In the genomic region with DNA sequence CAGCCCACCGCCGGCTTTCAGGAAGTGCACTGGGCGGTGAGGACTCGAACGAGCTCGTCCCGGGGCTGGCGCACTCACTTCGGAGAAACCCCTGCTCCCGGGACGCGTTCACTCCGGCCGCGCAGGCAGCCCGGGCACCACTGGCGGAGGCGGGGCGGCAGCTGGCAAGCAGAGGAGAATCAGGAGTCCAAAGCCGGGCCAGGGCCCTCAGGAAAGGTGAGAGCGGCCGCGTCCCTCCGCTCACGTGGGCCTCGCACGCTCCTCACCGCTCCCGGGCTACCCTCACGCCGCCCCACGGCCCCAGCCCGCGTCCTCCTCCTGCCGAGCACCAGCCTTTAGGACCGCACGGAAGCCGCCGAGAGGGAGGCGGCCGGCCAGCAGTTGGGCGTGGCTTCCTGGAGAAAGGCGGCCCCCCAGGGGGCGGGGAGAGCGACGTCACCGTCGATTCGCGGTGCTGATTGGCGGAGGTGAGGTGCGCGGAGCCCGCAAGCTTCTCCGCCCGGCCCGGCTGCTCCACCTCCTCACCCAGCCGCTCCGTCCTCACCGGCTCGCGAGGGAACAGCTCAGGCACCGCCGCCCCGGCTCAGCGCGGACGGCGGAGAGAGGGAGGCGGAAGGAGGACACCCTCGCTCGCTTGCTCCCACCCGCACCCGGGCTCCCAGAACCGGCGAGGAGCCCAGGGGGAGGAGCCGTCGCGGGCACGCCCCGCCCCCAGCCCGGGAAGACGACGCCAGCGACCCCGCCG, we compare ENCODE assay signal across 8 cellular contexts. TPM values are rescaled to one million over a fixed set of nuclear protein-coding genes. Genes with fewer than 3 reads are reported as not detected.
DNase-seq lines count a peak whose midpoint lies in the region; ATAC-seq, FAIRE-seq and TF ChIP-seq lines count a peak whose summit lies in the region.

TSS of gene ZCCHC2 (plus strand) at position 516 of the 745 bp plus-strand sequence. CDS start 400 bp downstream, outside the sequence.

- TF ChIP-seq RAD21 in H1 (IDR thresholded peaks at IDR 0.05 in 1 of 2, conservative IDR thresholded peaks at IDR 0.05 in 1 of 2; ENCODE audit: low read depth in 2 of 2, low read length in 2 of 2), result no peak

- peaks cover 8 to 19% of the 10 kb centered on the region in 2 experiments for H4K20me1 ChIP-seq in H1 (replicated peaks in 1 of 2; ENCODE audit: control insufficient read depth in 1 of 2, insufficient read depth in 2 of 2, low read length in 2 of 2)

- POLR2A ChIA-PET in H1 (lab: Charles Lee; ENCODE audit: partially characterized antibody), result interaction anchor here (0.8 to 1.9 kb wide), 2 partner anchors 85 to 899 kb away, joined by 3 to 4 read pairs; partner anchors contain the start of gene VPS4B

- H4K5ac ChIP-seq in H1 (ENCODE audit: insufficient read length, low read depth, low read length), result peak within 1 kb of the TSS; percentile 70

- no peak within 1 kb of the TSS for H3K4ac ChIP-seq in H1 (replicated peaks; ENCODE audit: insufficient read length, low read depth, low read length)
- H3K4ac ChIP-seq in mesenchymal stem cell (ENCODE audit: low read depth in 1 of 2, low read length in 2 of 2), result peak within 1 kb of the TSS; percentile 60 to 80

- peaks cover 0 to 29% (median 17%) of the 10 kb centered on the region in 4 experiments; a peak in 6 of 7 replicates for H3K27me3 ChIP-seq in H1 (replicated peaks in 1 of 4; ENCODE audit: control insufficient read depth in 3 of 4, extremely low read depth in 1 of 4, insufficient read depth in 3 of 4, low read length in 3 of 4)
- no peaks in the 10 kb centered on the region for H3K27me3 ChIP-seq in mesenchymal stem cell (ENCODE audit: control insufficient read depth in 1 of 2, insufficient read depth in 1 of 2, low read length in 2 of 2)

- H2BK12ac ChIP-seq in H1 (ENCODE audit: low read depth, low read length), result no peak within 1 kb of the TSS; the same call in 1 of the 2 replicates
- peak within 1 kb of the TSS; percentile 57 to 100 for H2BK12ac ChIP-seq in mesenchymal stem cell (ENCODE audit: low read length in 2 of 2)

- DNase-seq in COLO829 (ENCODE audit: low spot score) (peak; percentile 78), HTR-8/SVneo (ENCODE audit: insufficient read length, low spot score) (peak; percentile 80), NOMO-1 treated with dmso at 0.1 percent for 144 hours (lab: John Stamatoyannopoulos, UW; ENCODE audit: unreplicated experiment) (peak; percentile 96), H1 (ENCODE audit: low read depth in 1 of 2, low spot score in 2 of 2) (peak; percentile 91 to 100), mesenchymal stem cell (peak; percentile 97)
- peak; percentile 97 to 98 (median 98) for DNase-seq in activated CD8-positive, alpha-beta memory T cell treated with anti-CD3 and anti-CD28 coated beads for 48 hours (ENCODE audit: low read depth in 2 of 3, low spot score in 2 of 3)
- peak; percentile 99 for DNase-seq in stimulated activated CD8-positive, alpha-beta memory T cell treated with anti-CD3 and anti-CD28 coated beads, Interleukin-12 subunit alpha, Interleukin-12 subunit beta, amount 100 ng/mL, for 4 hours (ENCODE audit: low read depth)

- H3K36me3 ChIP-seq in H1 (ENCODE audit: control insufficient read depth in 2 of 4, insufficient read depth in 4 of 4, low read length in 3 of 4), result no peaks in the 10 kb centered on the region
- peaks cover 0 to 4% of the 10 kb centered on the region in 2 experiments for H3K36me3 ChIP-seq in mesenchymal stem cell (ENCODE audit: control insufficient read depth in 1 of 2, insufficient read depth in 2 of 2, low read depth in 1 of 2, low read length in 2 of 2)

- H4K8ac ChIP-seq in H1 (ENCODE audit: extremely low read depth, insufficient read depth, low read length) (peak within 1 kb of the TSS; percentile 82), mesenchymal stem cell (ENCODE audit: low read length) (peak within 1 kb of the TSS; percentile 82)

- H3K4me2 ChIP-seq in H1 (ENCODE audit: insufficient read depth in 1 of 2, low read depth in 2 of 2, low read length in 2 of 2), result peak within 1 kb of the TSS; percentile 83 to 98
- H3K4me2 ChIP-seq in mesenchymal stem cell (ENCODE audit: low read length, poor library complexity, severe bottlenecking), result peak within 1 kb of the TSS; percentile 99

- H3K9ac ChIP-seq in H1 (replicated peaks in 1 of 4; ENCODE audit: extremely low read depth in 1 of 4, low read depth in 3 of 4, low read length in 3 of 4) (peak within 1 kb of the TSS; percentile 26 to 77 (median 70)), mesenchymal stem cell (ENCODE audit: low read length) (peak within 1 kb of the TSS; percentile 96)

- TF ChIP-seq CTCF in H1 (IDR thresholded peaks at IDR 0.05; ENCODE audit: control extremely low read depth in 1 of 3, insufficient read depth in 1 of 3, low read depth in 1 of 3, low read length in 3 of 3), result no peak

- H4K91ac ChIP-seq in H1 (replicated peaks; ENCODE audit: insufficient read length, low read length) (peak within 1 kb of the TSS; percentile 46), mesenchymal stem cell (ENCODE audit: low read length) (peak within 1 kb of the TSS; percentile 65)

- FAIRE-seq in HTR-8/SVneo (lab: Jason Lieb, UNC), result peak; percentile 77
- no peak for FAIRE-seq in H1 (lab: Jason Lieb, UNC)

- peaks cover 20% of the 10 kb centered on the region; the same call in 1 of the 2 replicates for H3K23me2 ChIP-seq in H1 (ENCODE audit: low read depth, low read length)

- no peak within 1 kb of the TSS for H2BK20ac ChIP-seq in H1 (ENCODE audit: low read length)

- H2BK5ac ChIP-seq in H1 (ENCODE audit: low read depth, low read length) (peak within 1 kb of the TSS; percentile 91; the same call in 1 of the 2 replicates), mesenchymal stem cell (ENCODE audit: low read depth, low read length, poor library complexity, severe bottlenecking) (no peak within 1 kb of the TSS)

- H3K27ac ChIP-seq in H1 (ENCODE audit: low read depth, low read length) (peak within 1 kb of the TSS; percentile 91; the same call in 1 of the 2 replicates), mesenchymal stem cell (ENCODE audit: low read length, poor library complexity, severe bottlenecking) (peak within 1 kb of the TSS; percentile 51)

- 0 out of 3 replicates have a peak, but pooled peaks of 1 of the 2 experiments have one; percentile 2 for TF ChIP-seq EP300 in H1 (IDR thresholded peaks at IDR 0.05; ENCODE audit: borderline replicate concordance in 1 of 2, low read depth in 2 of 2, low read length in 2 of 2)

- H2AFZ ChIP-seq in H1 (ENCODE audit: low read length) (no peak within 1 kb of the TSS), mesenchymal stem cell (ENCODE audit: low read depth, low read length) (peak within 1 kb of the TSS; percentile 99)

- peak; percentile 67 for ATAC-seq in GM21367 (IDR thresholded peaks at IDR 0.05; ENCODE audit: unreplicated experiment)

- H3K23ac ChIP-seq in H1 (ENCODE audit: insufficient read length) (no peak within 1 kb of the TSS), mesenchymal stem cell (ENCODE audit: low read length in 2 of 2) (peak within 1 kb of the TSS in 1 of 2 experiments; percentile 93)

- 0 out of 2 replicates have a peak within 1 kb of the TSS, but pooled peaks have one; percentile 41 for H2BK15ac ChIP-seq in H1 (ENCODE audit: low read length)
- H2BK15ac ChIP-seq in mesenchymal stem cell (ENCODE audit: low read depth, poor library complexity, severe bottlenecking), result peak within 1 kb of the TSS; percentile 98

- H3K14ac ChIP-seq in H1 (ENCODE audit: insufficient read length) (no peak within 1 kb of the TSS), mesenchymal stem cell (ENCODE audit: low read length in 2 of 2) (peak within 1 kb of the TSS in 1 of 2 experiments; percentile 97)

- H2AK5ac ChIP-seq in H1 (ENCODE audit: low read depth, low read length) (no peak within 1 kb of the TSS), mesenchymal stem cell (ENCODE audit: low read length, severe bottlenecking) (no peak within 1 kb of the TSS)

- H3K79me2 ChIP-seq in H1 (ENCODE audit: control insufficient read depth in 1 of 2, insufficient read depth in 2 of 2, low read length in 2 of 2), result peaks cover 0 to 16% of the 10 kb centered on the region in 2 experiments; a peak in 2 of 4 replicates

- H3K18ac ChIP-seq in H1 (ENCODE audit: extremely low read depth, low read length) (peak within 1 kb of the TSS; percentile 89), mesenchymal stem cell (ENCODE audit: low read depth in 1 of 2, low read length in 2 of 2) (peak within 1 kb of the TSS; percentile 91 to 97)

- 1% methylated on average over 44 of the region's 87 CpGs; no CpG with 5 or more reads in 1 of the 2 experiments for WGBS in H1 (ENCODE audit: extremely low coverage in 1 of 2, insufficient coverage in 1 of 2, insufficient read length in 1 of 2, insufficient replicate concordance in 2 of 2, low coverage in 1 of 2, low lambda C conversion rate in 2 of 2, missing lambda C conversion rate in 1 of 2), 2 experiments
- under 1% methylated on average over 54 of the region's 87 CpGs for WGBS in mesenchymal stem cell

- CTCF ChIA-PET in H1 (lab: Charles Lee; ENCODE audit: partially characterized antibody), result interaction anchor here (0.6 to 1.9 kb wide), 3 partner anchors 10 to 97 kb away, joined by 3 to 4 read pairs (median 3); no protein-coding TSS in a partner anchor

- H3K9me3 ChIP-seq in H1 (ENCODE audit: insufficient read depth in 2 of 2, low read depth in 1 of 2, low read length in 1 of 2) (no peaks in the 10 kb centered on the region), mesenchymal stem cell (ENCODE audit: control insufficient read depth, low read length) (no peaks in the 10 kb centered on the region)

- peaks cover 0 to 11% (median 6%) of the 10 kb centered on the region in 4 experiments; a peak in 6 of 7 replicates for H3K4me1 ChIP-seq in H1 (replicated peaks in 1 of 4; ENCODE audit: control insufficient read depth in 3 of 4, insufficient read depth in 4 of 4, low read length in 3 of 4)
- peaks cover 2% of the 10 kb centered on the region for H3K4me1 ChIP-seq in mesenchymal stem cell (ENCODE audit: control insufficient read depth, insufficient read depth, low read depth, low read length)

- H3K79me1 ChIP-seq in H1 (ENCODE audit: low read depth, low read length) (no peaks in the 10 kb centered on the region), mesenchymal stem cell (replicated peaks; ENCODE audit: low read length, poor library complexity, severe bottlenecking) (peaks cover 10% of the 10 kb centered on the region)

- peak within 1 kb of the TSS; percentile 50 to 85 (median 84) for H3K4me3 ChIP-seq in H1 (ENCODE audit: extremely low read depth in 1 of 4, insufficient read depth in 2 of 4, low read depth in 3 of 4, low read length in 4 of 4)
- peak within 1 kb of the TSS; percentile 90 to 97 for H3K4me3 ChIP-seq in mesenchymal stem cell (ENCODE audit: insufficient read depth in 1 of 2, low read depth in 1 of 2, low read length in 2 of 2)

- H2BK120ac ChIP-seq in H1 (replicated peaks; ENCODE audit: low read depth, low read length) (no peak within 1 kb of the TSS), mesenchymal stem cell (ENCODE audit: low read depth, low read length) (peak within 1 kb of the TSS; percentile 23)

- H3K56ac ChIP-seq in H1 (replicated peaks; ENCODE audit: insufficient read length, low read depth, low read length), result peak within 1 kb of the TSS; percentile 38

- peak in 1 of 2 experiments; percentile 49; a peak in 1 of 3 replicates for TF ChIP-seq POLR2A in H1 (IDR thresholded peaks at IDR 0.05; ENCODE audit: control extremely low read depth in 1 of 2, low read depth in 2 of 2, low read length in 2 of 2)

RNA-seq across cellular contexts. Expression of gene ZCCHC2, which starts in this region (rescaled TPM):
- 16.6 and 18.6 TPM in 2 replicates for total RNA-seq in H1 (2021; fragmentation: NEBNext Ultra II Directional; extraction: Animal tissue kit (Norgen Biotek cat#: 25700))
- 12.2 and 13.5 TPM in 2 replicates for polyA plus RNA-seq in H1 (2011; rRNA removed)
- 8.9 TPM for polyA plus RNA-seq in H1 (2011; cell fraction: cytosol; rRNA removed)
- 13.0 TPM for polyA plus RNA-seq in H1 (2011; cell fraction: nucleus; rRNA removed)
- polyA plus RNA-seq in H1 (2012, experiment 1 of 2), result 7.1 to 10.6 TPM (median 9.3 TPM) in 4 replicates
- polyA plus RNA-seq in H1 (2012, experiment 2 of 2), result 3.5 TPM
- polyA plus RNA-seq in H1 (2013, experiment 1 of 2), result 7.0 TPM
- polyA plus RNA-seq in H1 (2013, experiment 2 of 2), result 7.5 TPM
- 33.3 and 35.5 TPM in 2 replicates for polyA minus RNA-seq in H1 (2011; rRNA and poly(A)+ RNA removed)
- polyA minus RNA-seq in H1 (2011; cell fraction: cytosol; rRNA and poly(A)+ RNA removed), result 19.5 TPM
- polyA minus RNA-seq in H1 (2011; cell fraction: nucleus; rRNA and poly(A)+ RNA removed), result 38.6 TPM
- 4.7 TPM for polyA plus RNA-seq in mesenchymal stem cell (2013, experiment 1 of 2)
- 4.8 TPM for polyA plus RNA-seq in mesenchymal stem cell (2013, experiment 2 of 2)

Comparison
In these comparisons a context has a peak if more than half of its experiments do, and no peak if none do; other contexts are left out.
1. Peak in every context shown above with its lines: DNase-seq, ATAC-seq, H3K4me3 ChIP-seq and H3K27ac ChIP-seq.